In genomic region chr3:9281533-9281932, GRCh38 we compare ENCODE assay signal across 7 cellular contexts. TPM values are rescaled to one million over a fixed set of nuclear protein-coding genes. Genes with fewer than 3 reads are reported as not detected.
DNase-seq lines count a peak whose midpoint lies in the region; ATAC-seq and TF ChIP-seq lines count a peak whose summit lies in the region.
"Not testable (repeated sequence)": the region's sequence is repeated elsewhere in the genome, so short reads cannot be mapped to it uniquely, and the experiment has no call there.

No MANE protein-coding gene starts in this region.

- H3K4me1 ChIP-seq in HEK293 (ENCODE audit: control insufficient read depth, insufficient read depth, low read length) (peaks cover 15% of the 10 kb centered on the region), neural progenitor cell (peaks cover 18% of the 10 kb centered on the region), smooth muscle cell (ENCODE audit: low read depth) (peaks cover 13% of the 10 kb centered on the region), thyroid gland (peaks cover 31 to 42% of the 10 kb centered on the region in 2 donors)
- H3K4me1 ChIP-seq in esophagus muscularis mucosa: not testable (repeated sequence)

- H3K27me3 ChIP-seq in esophagus muscularis mucosa; neural progenitor cell; smooth muscle cell (ENCODE audit: low read depth); thyroid gland: not testable (repeated sequence)

- not testable (repeated sequence) for H3K36me3 ChIP-seq in HEK293 (ENCODE audit: control insufficient read depth in 2 of 2, insufficient read depth in 1 of 2, low read length in 2 of 2); esophagus muscularis mucosa; neural progenitor cell; smooth muscle cell (ENCODE audit: low read depth); thyroid gland

- WGBS in esophagus muscularis mucosa: 96% methylated on average over 6 of the region's 8 CpGs
- WGBS in smooth muscle cell (ENCODE audit: low lambda C conversion rate): 92% methylated on average over 8 of the region's 8 CpGs
- 81 to 83% methylated on average over 8 of the region's 8 CpGs for WGBS in thyroid gland, 2 donors

- not testable (repeated sequence) for H3K9me3 ChIP-seq in HEK293 (ENCODE audit: control insufficient read depth, insufficient read depth, low read depth, low read length); esophagus muscularis mucosa; neural progenitor cell (ENCODE audit: low read depth); smooth muscle cell (replicated peaks; ENCODE audit: low read depth); thyroid gland

- DNase-seq in WTC11 (ENCODE audit: low spot score); neural progenitor cell (ENCODE audit: low spot score); smooth muscle cell (lab: John Stamatoyannopoulos, UW; ENCODE audit: unreplicated experiment); thyroid gland: not testable (repeated sequence)
- DNase-seq in esophagus muscularis mucosa (ENCODE audit: extremely low spot score): peak; percentile 19

- H2AFZ ChIP-seq in neural progenitor cell (replicated peaks); smooth muscle cell (ENCODE audit: low read depth): not testable (repeated sequence)

- not testable (repeated sequence) for H3K27ac Mint-ChIP-seq in WTC11
- H3K27ac Mint-ChIP-seq in brain (peak overlapping the region in 4 of 5 experiments; percentile 6 to 98 (median 84)), neural progenitor cell (peak overlapping the region; percentile 15)

- not testable (repeated sequence) for H3K4me2 ChIP-seq in neural progenitor cell, smooth muscle cell

- H3K4me3 Mint-ChIP-seq in WTC11, brain, neural progenitor cell: not testable (repeated sequence)

- H3K4me1 Mint-ChIP-seq in WTC11 (peaks cover 15% of the 10 kb centered on the region), brain (peaks cover 51% of the 10 kb centered on the region), neural progenitor cell (peaks cover 46% of the 10 kb centered on the region)

- peaks cover 17% of the 10 kb centered on the region for H3F3A ChIP-seq in neural progenitor cell (ENCODE audit: low read depth)
- H3F3A ChIP-seq in smooth muscle cell (ENCODE audit: low read depth): not testable (repeated sequence)

- ATAC-seq in WTC11: not testable (repeated sequence)

- H3K27me3 Mint-ChIP-seq in WTC11 (ENCODE audit: low read depth); brain; neural progenitor cell (ENCODE audit: insufficient read depth, low read depth): not testable (repeated sequence)

- not testable (repeated sequence) for TF ChIP-seq POLR2A in esophagus muscularis mucosa (IDR thresholded peaks at IDR 0.05; ENCODE audit: low read depth); thyroid gland (IDR thresholded peaks at IDR 0.05)

- POLR2A ChIA-PET in HEK293 (lab: Yijun Ruan, JAX); WTC11 (lab: Charles Lee): not testable (repeated sequence)

- not testable (repeated sequence) for TF ChIP-seq CTCF in HEK293 (tag by site-specific recombination; IDR thresholded peaks at IDR 0.05); WTC11 (IDR thresholded peaks at IDR 0.05); brain (conservative IDR thresholded peaks at IDR 0.05); esophagus muscularis mucosa (IDR thresholded peaks at IDR 0.05); neural progenitor cell (IDR thresholded peaks at IDR 0.05); smooth muscle cell (IDR thresholded peaks at IDR 0.05; ENCODE audit: borderline replicate concordance, insufficient read depth, poor library complexity, severe bottlenecking); thyroid gland (IDR thresholded peaks at IDR 0.05)

- H3K27ac ChIP-seq in HEK293 (ENCODE audit: extremely low read depth, low read depth, low read length); esophagus muscularis mucosa (replicated peaks in 1 of 4); neural progenitor cell: not testable (repeated sequence)
- H3K27ac ChIP-seq in smooth muscle cell (ENCODE audit: low read depth) (peak overlapping the region; percentile 96), thyroid gland (peak overlapping the region in 2 of 3 donors; percentile 18 to 20)

- not testable (repeated sequence) for TF ChIP-seq EP300 in esophagus muscularis mucosa (IDR thresholded peaks at IDR 0.05)

- H3K9ac ChIP-seq in neural progenitor cell; smooth muscle cell (ENCODE audit: low read depth): not testable (repeated sequence)

- CTCF ChIA-PET in HEK293 (lab: Yijun Ruan, JAX): interaction anchor here (2.0 kb wide), 1 partner anchor 21 kb away, joined by 6 read pairs; no protein-coding TSS in a partner anchor
- CTCF ChIA-PET in WTC11 (lab: Charles Lee): not testable (repeated sequence)

- H3K36me3 Mint-ChIP-seq in WTC11, brain, neural progenitor cell: not testable (repeated sequence)

- intact Hi-C loops in esophagus muscularis mucosa (cut with DNase I); thyroid gland (cut with DNase I): not testable (repeated sequence)

- not testable (repeated sequence) for H3K4me3 ChIP-seq in HEK293 (ENCODE audit: low read depth, low read length); esophagus muscularis mucosa; neural progenitor cell; smooth muscle cell; thyroid gland (replicated peaks in 1 of 3)

- not testable (repeated sequence) for H4K20me1 ChIP-seq in neural progenitor cell (ENCODE audit: low read depth); smooth muscle cell (ENCODE audit: low read depth)

- not testable (repeated sequence) for H3K79me2 ChIP-seq in neural progenitor cell (ENCODE audit: low read depth); smooth muscle cell (ENCODE audit: low read depth)

- H3K9me3 Mint-ChIP-seq in WTC11, brain, neural progenitor cell: not testable (repeated sequence)

TF ChIP-seq in HEK293, 187 proteins besides CTCF, POLR2A, EP300 and RAD21:
- peak; percentile 86 for TF ChIP-seq ZNF121 (tag by site-specific recombination; IDR thresholded peaks at IDR 0.05)
TF ChIP-seq in HEK293: peak in this region for 1; not testable (repeated sequence) for 186.

TF ChIP-seq in WTC11, 78 proteins besides CTCF, POLR2A, EP300 and RAD21:
- peak; percentile 74; the same call in 1 of the 2 replicates for TF ChIP-seq ZNF121 (CRISPR knock-in tag; IDR thresholded peaks at IDR 0.05)

RNA-seq across cellular contexts. Expression of gene SRGAP3, which starts 32.1 kb away (rescaled TPM):
- total RNA-seq in WTC11 (2021): 11.8 to 17.9 TPM (median 12.1 TPM) in 3 replicates
- 9.8 TPM for polyA plus RNA-seq in brain (ENCODE audit: insufficient read depth, low read depth, low replicate concordance)
- 1 to 10 TPM; 2.4 to 8.6 (median 3.1) TPM for total RNA-seq in esophagus muscularis mucosa
- 35.7 and 59.3 TPM in 2 replicates for total RNA-seq in neural progenitor cell (ENCODE audit: low replicate concordance)
- 3.1 and 4.6 TPM in 2 replicates for total RNA-seq in smooth muscle cell
- 1.5 and 3.0 TPM in 2 replicates for polyA plus RNA-seq in smooth muscle cell
- total RNA-seq in thyroid gland: 10 to 100 TPM; 14.7 to 58.9 (median 18.7) TPM
